ENCODE assay signal across 24 cellular contexts in genomic region chr2:164335128-164335527, GRCh38.
"Had no signal": no experiment of that assay in that cellular context is flagged by ENCODE, and none has a peak within 500 bp of the region (broad histone marks: within the 10 kb centered on the region; RNA-seq: fewer than 3 reads in every experiment).

No MANE protein-coding gene starts in this region.

- H3K27ac ChIP-seq: KMS-11, SJSA1 had no signal

- H3K4me3 Mint-ChIP-seq: activated CD8-positive, alpha-beta T cell treated with anti-CD3 and anti-CD28 coated beads, Interleukin-2, amount 10 ng/mL, durations not matched to agents 7 days and 5 days; activated naive CD4-positive, alpha-beta T cell treated with anti-CD3 and anti-CD28 coated beads for 36 hours; activated naive CD8-positive, alpha-beta T cell; activated T-helper 17 cell treated with anti-CD3 and anti-CD28 coated beads, Interleukin-2, amount 50 U/mL, for 72 hours; brain; central memory CD8-positive, alpha-beta T cell had no signal

- H3K9ac ChIP-seq: KMS-11 had no signal

- H3K4me1 Mint-ChIP-seq: activated T-helper 17 cell treated with anti-CD3 and anti-CD28 coated beads, Interleukin-2, amount 50 U/mL, for 72 hours; brain; central memory CD8-positive, alpha-beta T cell had no signal

- H3K9me3 Mint-ChIP-seq: activated naive CD4-positive, alpha-beta T cell treated with anti-CD3 and anti-CD28 coated beads for 36 hours had no signal

- ATAC-seq: activated CD8-positive, alpha-beta T cell treated with anti-CD3 and anti-CD28 coated beads, Interleukin-2, amount 10 ng/mL, durations not matched to agents 7 days and 5 days; activated T-helper 17 cell treated with anti-CD3 and anti-CD28 coated beads, Interleukin-2, amount 50 U/mL, for 72 hours; PC-3; SK-N-SH treated with all-trans-retinoic acid at 6 μM for 48 hours had no signal

- H3K27me3 ChIP-seq: SJSA1 had no signal

- H3K27ac Mint-ChIP-seq: activated CD8-positive, alpha-beta T cell treated with anti-CD3 and anti-CD28 coated beads, Interleukin-2, amount 10 ng/mL, durations not matched to agents 7 days and 5 days; activated naive CD4-positive, alpha-beta T cell treated with anti-CD3 and anti-CD28 coated beads for 36 hours; activated naive CD8-positive, alpha-beta T cell; activated T-helper 17 cell treated with anti-CD3 and anti-CD28 coated beads, Interleukin-2, amount 50 U/mL, for 72 hours; brain had no signal

- H3K4me2 ChIP-seq: KMS-11 had no signal

- H3K9me3 ChIP-seq: SJSA1 had no signal

- H3K36me3 ChIP-seq: SJSA1 had no signal

- H3K27me3 Mint-ChIP-seq: activated naive CD8-positive, alpha-beta T cell; activated T-helper 17 cell treated with anti-CD3 and anti-CD28 coated beads, Interleukin-2, amount 50 U/mL, for 72 hours; brain; central memory CD8-positive, alpha-beta T cell had no signal

- H3K4me3 ChIP-seq: SJSA1 had no signal

- H3K4me1 ChIP-seq: SJSA1 had no signal

- DNase-seq: activated CD4-positive, alpha-beta T cell treated with anti-CD3 and anti-CD28 coated beads for 48 hours; activated CD4-positive, alpha-beta T cell treated with anti-CD3 and anti-CD28 coated beads, Interleukin-2, amount 50 U/mL, for 4 hours; activated CD4-positive, CD25-positive, alpha-beta regulatory T cell treated with anti-CD3 and anti-CD28 coated beads, Interleukin-2, amount 50 U/mL, for 72 hours; activated CD8-positive, alpha-beta T cell treated with anti-CD3 and anti-CD28 coated beads, Interleukin-2, amount 10 ng/mL, durations not matched to agents 7 days and 5 days; activated gamma-delta T cell; activated naive CD4-positive, alpha-beta T cell treated with anti-CD3 and anti-CD28 coated beads for 36 hours; activated T-cell treated with anti-CD3 and anti-CD28 coated beads, Interleukin-2, amount 50 U/mL, for 48 hours; amygdala; MM.1S; NCI-H1105; NCI-H1694 treated with DMSO at 0.1 percent for 48 hours; NCI-H2029 treated with DMSO at 0.1 percent for 48 hours; NCI-H345; NCI-H510A; NCI-H69; PC-3; SW 1271 had no signal

- H3K36me3 Mint-ChIP-seq: activated naive CD8-positive, alpha-beta T cell; brain had no signal
